In genomic region chr1:229557214-229557850, GRCh38 we compare ENCODE assay signal across 8 cellular contexts. TPM values are rescaled to one million over a fixed set of nuclear protein-coding genes. Genes with fewer than 3 reads are reported as not detected.
DNase-seq lines count a peak whose midpoint lies in the region; ATAC-seq and TF ChIP-seq lines count a peak whose summit lies in the region.

No MANE protein-coding gene starts in this region.

- H3K4me3 ChIP-seq in HUES6 (ENCODE audit: low read depth, low read length): peak overlapping the region; percentile 96
- H3K4me3 ChIP-seq in astrocyte of the spinal cord (ENCODE audit: low read depth, low read length): peak overlapping the region; percentile 62
- H3K4me3 ChIP-seq in right lobe of liver: peak overlapping the region; percentile 78 to 86 (median 82)
- H3K4me3 ChIP-seq in upper lobe of right lung: peak overlapping the region; percentile 75

- TF ChIP-seq POLR2A in right lobe of liver (IDR thresholded peaks at IDR 0.05): no peak

- H3K9ac ChIP-seq in HUES6 (ENCODE audit: low read length): peak overlapping the region; percentile 81

- intact Hi-C loops in right lobe of liver (cut with DNase I) (no loop called here), upper lobe of right lung (cut with DNase I) (no loop called here), posterior vena cava (cut with DNase I) (loop anchor here in 1 of 2 donors (5.0 kb wide), 2 partner anchors 40 to 70 kb away; partner anchors contain the start of genes TAF5L and URB2)

- TF ChIP-seq CTCF in astrocyte of the spinal cord (IDR thresholded peaks at IDR 0.05; ENCODE audit: low read depth, low read length) (no peak), right lobe of liver (IDR thresholded peaks at IDR 0.05) (no peak), upper lobe of right lung (IDR thresholded peaks at IDR 0.05) (no peak)

- in situ Hi-C loops in astrocyte of the spinal cord (cut with HindIII; ENCODE audit: low sequenced_read_pairs): no loop called here

- no peaks in the 10 kb centered on the region for H3K36me3 ChIP-seq in HUES6 (ENCODE audit: control insufficient read depth, insufficient read depth, low read length)
- H3K36me3 ChIP-seq in right lobe of liver: no peaks in the 10 kb centered on the region
- H3K36me3 ChIP-seq in upper lobe of right lung: no peaks in the 10 kb centered on the region

- ATAC-seq in right lobe of liver: no peak
- no peak for ATAC-seq in upper lobe of right lung
- no peak for ATAC-seq in GM19452 (IDR thresholded peaks at IDR 0.05; ENCODE audit: unreplicated experiment)

- H3K9me3 ChIP-seq in HUES6 (ENCODE audit: control insufficient read depth, insufficient read depth, low read depth, low read length) (no peaks in the 10 kb centered on the region), right lobe of liver (no peaks in the 10 kb centered on the region), upper lobe of right lung (no peaks in the 10 kb centered on the region)

- 36% methylated on average over 5 of the region's 5 CpGs for WGBS in right lobe of liver (ENCODE audit: insufficient coverage, low coverage, low lambda C conversion rate, missing lambda C conversion rate)

- peaks cover 21% of the 10 kb centered on the region for H3K4me1 ChIP-seq in HUES6 (ENCODE audit: control insufficient read depth, insufficient read depth, low read length)
- peaks cover 0 to 20% (median 6%) of the 10 kb centered on the region in 4 donors for H3K4me1 ChIP-seq in right lobe of liver
- peaks cover 19% of the 10 kb centered on the region for H3K4me1 ChIP-seq in upper lobe of right lung

- H3K27ac ChIP-seq in HUES6 (ENCODE audit: low read depth, low read length): no peak overlapping the region
- peak overlapping the region in 2 of 3 donors; percentile 70 to 87 for H3K27ac ChIP-seq in right lobe of liver
- H3K27ac ChIP-seq in upper lobe of right lung: peak overlapping the region; percentile 86

- DNase-seq in ELR (ENCODE audit: low read depth): peak; percentile 43
- peak; percentile 18 for DNase-seq in astrocyte of the spinal cord (ENCODE audit: low read depth, low spot score)
- DNase-seq in right lobe of liver: no peak
- no peak for DNase-seq in upper lobe of right lung
- DNase-seq in posterior vena cava (ENCODE audit: low spot score): no peak
- no peak for DNase-seq in GF-D8 (lab: John Stamatoyannopoulos, UW)

- no peaks in the 10 kb centered on the region for H3K27me3 ChIP-seq in HUES6 (ENCODE audit: control insufficient read depth, insufficient read depth, low read length)
- H3K27me3 ChIP-seq in right lobe of liver: no peaks in the 10 kb centered on the region
- no peaks in the 10 kb centered on the region for H3K27me3 ChIP-seq in upper lobe of right lung

RNA-seq across cellular contexts. Expression of gene ABCB10, which starts 1.2 kb away (rescaled TPM):
- total RNA-seq in right lobe of liver (10 to 100 TPM; 12.9 to 16.2 (median 13.7) TPM), upper lobe of right lung (17.3 TPM), posterior vena cava (10 to 100 TPM; 14.1 to 21.9 TPM)

RNA-seq across cellular contexts. Expression of gene NUP133, which starts 49.2 kb away (rescaled TPM):
- total RNA-seq in right lobe of liver (10 to 100 TPM in 5 of 6 experiments, 1 to 10 TPM in 1; 8.5 to 14.4 (median 11.5) TPM), upper lobe of right lung (33.8 TPM), posterior vena cava (10 to 100 TPM; 26.0 to 28.9 TPM)

Comparison
In these comparisons a context has a peak if more than half of its experiments do, and no peak if none do; other contexts are left out.
1. DNase-seq: peak in ELR (single experiment) and astrocyte of the spinal cord (single experiment); none in right lobe of liver (0 of 3), upper lobe of right lung (single experiment), posterior vena cava (single experiment) and GF-D8 (single experiment).
2. Peak in every context shown above with its lines, with median percentiles within 50 percentile points of each other: H3K4me3 ChIP-seq.